ENCODE assay signal across 1 cellular context in the genomic region with DNA sequence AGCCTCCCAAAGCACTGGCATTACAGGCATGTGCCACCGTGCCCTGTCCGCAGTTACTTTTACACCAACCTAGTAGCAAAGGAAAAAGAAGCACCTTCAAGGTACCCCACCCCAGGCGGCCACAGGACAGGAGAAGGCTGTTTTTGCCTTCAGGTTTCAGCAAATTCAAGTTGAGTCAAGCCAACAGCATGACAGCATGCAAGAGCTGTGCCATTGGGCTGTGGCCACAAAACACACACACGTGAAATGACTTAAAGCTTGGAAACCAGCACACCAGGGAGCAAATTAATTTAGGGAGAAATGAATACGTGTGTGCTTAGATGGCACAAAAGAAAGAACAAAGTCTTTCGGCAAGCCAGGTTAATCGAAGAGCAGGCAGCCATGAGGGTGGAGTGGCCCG.
TF ChIP-seq lines count a peak whose summit lies in the region.

No MANE protein-coding gene starts in this region.

TF ChIP-seq in IMR-90, 13 proteins besides CTCF, POLR2A, EP300 and RAD21:
- TF ChIP-seq FOS (IDR thresholded peaks at IDR 0.05; ENCODE audit: low read depth, low read length) (no peak), USF2 (IDR thresholded peaks at IDR 0.05; ENCODE audit: low read depth, low read length) (no peak)
TF ChIP-seq in IMR-90: peak in this region for 0.
